In the genomic region with DNA sequence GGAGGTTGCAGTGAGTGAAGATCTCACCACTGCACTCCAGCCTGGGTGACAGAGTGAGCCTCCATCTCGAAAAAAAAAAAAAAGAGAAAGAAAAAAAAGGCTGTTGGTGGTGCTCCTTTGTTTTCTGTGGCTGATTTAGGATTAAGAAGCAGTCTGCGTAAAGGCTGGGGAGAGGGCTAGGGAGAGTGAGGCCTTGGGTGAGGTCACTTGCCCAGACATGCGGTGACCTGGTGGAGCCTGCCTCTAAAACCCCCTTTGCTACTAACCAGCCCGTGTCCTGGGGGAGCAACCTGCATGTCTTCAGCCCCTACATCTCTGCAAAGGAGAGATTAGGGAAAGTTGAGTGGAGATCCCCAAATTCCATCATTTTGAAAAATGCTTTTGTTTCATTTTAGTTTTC, we compare ENCODE assay signal across 19 cellular contexts.
"Had no signal": no experiment of that assay in that cellular context is flagged by ENCODE, and none has a peak within 500 bp of the region (broad histone marks: within the 10 kb centered on the region; RNA-seq: fewer than 3 reads in every experiment).

No MANE protein-coding gene starts in this region.

- H3K4me1 ChIP-seq: body of pancreas had no signal

- H3K4me1 Mint-ChIP-seq: central memory CD8-positive, alpha-beta T cell had no signal

- H3K9me3 ChIP-seq: body of pancreas, esophagus squamous epithelium, lower lobe of right lung, neutrophil, tibial nerve had no signal

- H3K9me3 Mint-ChIP-seq: activated naive CD8-positive, alpha-beta T cell treated with anti-CD3 and anti-CD28 coated beads for 36 hours; central memory CD8-positive, alpha-beta T cell; T-helper 2 cell treated with Interferon-gamma antibody and Interleukin-4, amounts not matched to agents 5 μg/mL and 100 μg/mL, for 36 hours had no signal

- H3K4me3 ChIP-seq: body of pancreas, esophagus squamous epithelium, lower lobe of right lung, skin epidermis, tibial nerve had no signal

- H3K36me3 ChIP-seq: esophagus squamous epithelium, lower lobe of right lung, neutrophil, tibial nerve had no signal

- H3K27ac Mint-ChIP-seq: activated naive CD8-positive, alpha-beta T cell treated with anti-CD3 and anti-CD28 coated beads for 36 hours; T-helper 2 cell treated with Interferon-gamma antibody and Interleukin-4, amounts not matched to agents 5 μg/mL and 100 μg/mL, for 36 hours had no signal

- DNase-seq: activated CD4-positive, alpha-beta T cell treated with anti-CD3 and anti-CD28 coated beads, Interleukin-2, amount 50 U/mL, for 1 hour; activated CD8-positive, alpha-beta memory T cell treated with anti-CD3 and anti-CD28 coated beads for 24 hours; activated naive CD8-positive, alpha-beta T cell treated with anti-CD3 and anti-CD28 coated beads for 36 hours; amygdala; body of pancreas; cortex of kidney; effector CD8-positive, alpha-beta T cell; esophagus squamous epithelium; lower lobe of right lung; stimulated activated CD4-positive, alpha-beta T cell treated with anti-CD3 and anti-CD28 coated beads, Interleukin-4, amount 100 ng/mL, for 4 hours; stimulated activated CD8-positive, alpha-beta memory T cell treated with anti-CD3 and anti-CD28 coated beads, Interleukin-4, amount 100 ng/mL, for 48 hours; stimulated activated naive CD4-positive, alpha-beta T cell treated with Interleukin-2 at 50 U/mL for 16 hours; substantia nigra; SW 1271 had no signal

- ATAC-seq: body of pancreas, lower lobe of right lung had no signal

- H3K27me3 Mint-ChIP-seq: activated naive CD8-positive, alpha-beta T cell treated with anti-CD3 and anti-CD28 coated beads for 36 hours had no signal

- H3K27ac ChIP-seq: body of pancreas, lower lobe of right lung, neutrophil had no signal

- H3K36me3 Mint-ChIP-seq: activated naive CD8-positive, alpha-beta T cell treated with anti-CD3 and anti-CD28 coated beads for 36 hours had no signal

- H3K27me3 ChIP-seq: body of pancreas, esophagus squamous epithelium, neutrophil, tibial nerve had no signal

- H3K4me3 Mint-ChIP-seq: activated naive CD8-positive, alpha-beta T cell treated with anti-CD3 and anti-CD28 coated beads for 36 hours; central memory CD8-positive, alpha-beta T cell; T-helper 2 cell treated with Interferon-gamma antibody and Interleukin-4, amounts not matched to agents 5 μg/mL and 100 μg/mL, for 36 hours had no signal
